Comparison of ENCODE assay signal across 10 cellular contexts in the genomic region with DNA sequence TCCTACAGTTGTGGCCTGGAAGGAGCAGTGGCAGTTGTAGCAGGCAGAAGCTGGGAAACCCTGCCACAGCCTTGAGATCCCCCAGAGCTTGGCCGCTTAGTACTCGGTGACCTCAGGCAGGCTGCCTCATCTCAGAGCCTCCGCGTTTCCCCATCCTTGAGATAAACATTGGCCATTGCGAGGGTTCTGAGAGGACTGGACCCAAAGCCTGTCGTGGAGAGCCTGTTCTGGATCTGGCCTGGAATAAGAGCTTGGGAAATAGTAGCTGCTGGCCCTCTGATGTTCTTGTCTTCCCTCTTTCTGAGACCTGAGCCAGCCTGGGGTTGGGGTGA. TPM values are rescaled to one million over a fixed set of nuclear protein-coding genes. Genes with fewer than 3 reads are reported as not detected.
DNase-seq lines count a peak whose midpoint lies in the region; ATAC-seq and TF ChIP-seq lines count a peak whose summit lies in the region.
"Had no signal": no experiment of that assay in that cellular context is flagged by ENCODE, and none has a peak within 500 bp of the region (broad histone marks: within the 10 kb centered on the region; RNA-seq: fewer than 3 reads in every experiment).

No MANE protein-coding gene starts in this region.

- H3K4me3 ChIP-seq in choroid plexus epithelial cell (ENCODE audit: low read depth, low read length) (peak overlapping the region; percentile 98), upper lobe of right lung (peak overlapping the region; percentile 75)

- H3K9me3 ChIP-seq in upper lobe of right lung, result no peaks in the 10 kb centered on the region

- DNase-seq in activated naive CD4-positive, alpha-beta T cell treated with anti-CD3 and anti-CD28 coated beads, Interleukin-2, amount 10 ng/mL, durations not matched to agents 7 days and 5 days, result no peak
- DNase-seq in activated naive CD4-positive, alpha-beta T cell (lab: John Stamatoyannopoulos, UW), result no peak
- DNase-seq in choroid plexus epithelial cell (ENCODE audit: low read depth) (no peak), mesothelial cell of epicardium (ENCODE audit: low spot score in 2 of 2, unreplicated experiment in 2 of 2) (no peak), upper lobe of right lung (no peak), NCI-H510A (lab: John Stamatoyannopoulos, UW) (no peak), GM20000 (ENCODE audit: low spot score) (no peak)
- DNase-seq: DMS 273 treated with DMSO at 0.1 percent for 48 hours, NCI-H69 had no signal

- no peak overlapping the region for H3K27ac ChIP-seq in upper lobe of right lung

- H3K27me3 ChIP-seq in upper lobe of right lung, result no peaks in the 10 kb centered on the region

- peaks cover 13% of the 10 kb centered on the region for H3K4me1 ChIP-seq in upper lobe of right lung

- peaks cover 12% of the 10 kb centered on the region for H3K36me3 Mint-ChIP-seq in activated naive CD4-positive, alpha-beta T cell treated with anti-CD3 and anti-CD28 coated beads, Interleukin-2, amount 10 ng/mL, durations not matched to agents 7 days and 5 days
- H3K36me3 Mint-ChIP-seq in mesothelial cell of epicardium, result peaks cover 4% of the 10 kb centered on the region

- peak overlapping the region; percentile 91 for H3K4me3 Mint-ChIP-seq in activated naive CD4-positive, alpha-beta T cell treated with anti-CD3 and anti-CD28 coated beads, Interleukin-2, amount 10 ng/mL, durations not matched to agents 7 days and 5 days
- H3K4me3 Mint-ChIP-seq in mesothelial cell of epicardium, result peak overlapping the region; percentile 93

- H3K27me3 Mint-ChIP-seq in activated naive CD4-positive, alpha-beta T cell treated with anti-CD3 and anti-CD28 coated beads, Interleukin-2, amount 10 ng/mL, durations not matched to agents 7 days and 5 days, result no peaks in the 10 kb centered on the region
- no peaks in the 10 kb centered on the region for H3K27me3 Mint-ChIP-seq in mesothelial cell of epicardium (ENCODE audit: low read depth)

- H3K4me1 Mint-ChIP-seq in activated naive CD4-positive, alpha-beta T cell treated with anti-CD3 and anti-CD28 coated beads, Interleukin-2, amount 10 ng/mL, durations not matched to agents 7 days and 5 days, result peaks cover 32% of the 10 kb centered on the region
- H3K4me1 Mint-ChIP-seq in mesothelial cell of epicardium, result peaks cover 24% of the 10 kb centered on the region

- H3K36me3 ChIP-seq in upper lobe of right lung, result peaks cover 21% of the 10 kb centered on the region

- ATAC-seq in upper lobe of right lung (no peak), HG03378 (IDR thresholded peaks at IDR 0.05; ENCODE audit: unreplicated experiment) (no peak)

- TF ChIP-seq CTCF in choroid plexus epithelial cell (conservative IDR thresholded peaks at IDR 0.05; ENCODE audit: low read depth, low read length), result no peak
- TF ChIP-seq CTCF in mesothelial cell of epicardium (IDR thresholded peaks at IDR 0.05; ENCODE audit: unreplicated experiment), result no peak
- TF ChIP-seq CTCF in upper lobe of right lung (IDR thresholded peaks at IDR 0.05), result no peak
- no peak for TF ChIP-seq CTCF in GM20000 (IDR thresholded peaks at IDR 0.05; ENCODE audit: extremely low read depth, missing control alignments)

- intact Hi-C loops in upper lobe of right lung (cut with DNase I), result no loop called here

- no peaks in the 10 kb centered on the region for H3K9me3 Mint-ChIP-seq in activated naive CD4-positive, alpha-beta T cell treated with anti-CD3 and anti-CD28 coated beads, Interleukin-2, amount 10 ng/mL, durations not matched to agents 7 days and 5 days
- no peaks in the 10 kb centered on the region for H3K9me3 Mint-ChIP-seq in mesothelial cell of epicardium

- H3K27ac Mint-ChIP-seq in activated naive CD4-positive, alpha-beta T cell treated with anti-CD3 and anti-CD28 coated beads, Interleukin-2, amount 10 ng/mL, durations not matched to agents 7 days and 5 days, result no peak overlapping the region
- H3K27ac Mint-ChIP-seq in mesothelial cell of epicardium, result peak overlapping the region; percentile 47

- CTCF ChIA-PET in activated naive CD4-positive, alpha-beta T cell treated with anti-CD3 and anti-CD28 coated beads, Interleukin-2, amount 10 ng/mL, durations not matched to agents 7 days and 5 days (lab: Charles Lee), result interaction anchor here (1.1 kb wide), 1 partner anchor 9 kb away, joined by 3 read pairs; the partner anchor contains the start of gene SH3GLB2

RNA-seq across cellular contexts. Expression of gene MIGA2, which starts 1.3 kb away (rescaled TPM):
- total RNA-seq in mesothelial cell of epicardium (36.1 to 37.9 TPM (median 36.2 TPM) in 3 replicates), upper lobe of right lung (20.7 TPM)

RNA-seq across cellular contexts. Expression of gene SH3GLB2, which starts 9.6 kb away (rescaled TPM):
- total RNA-seq in mesothelial cell of epicardium (173 to 174 TPM (median 174 TPM) in 3 replicates), upper lobe of right lung (88.4 TPM)

RNA-seq across cellular contexts. Expression of gene DOLPP1, which starts 43.2 kb away (rescaled TPM):
- total RNA-seq in mesothelial cell of epicardium (16.9 to 21.5 TPM (median 20.0 TPM) in 3 replicates), upper lobe of right lung (13.2 TPM)
